ENCODE assay signal across 1 cellular context in genomic region chr5:159817262-159818029, GRCh38.
TF ChIP-seq lines count a peak whose summit lies in the region.

No MANE protein-coding gene starts in this region.

TF ChIP-seq in IMR-90, 13 proteins besides CTCF, POLR2A, EP300 and RAD21 (continued from another document):
- TF ChIP-seq ELK1 (IDR thresholded peaks at IDR 0.05; ENCODE audit: borderline replicate concordance, low read depth, low read length), result no peak
- TF ChIP-seq NFE2L2 (IDR thresholded peaks at IDR 0.05; ENCODE audit: low read depth, low read length), result no peak
